9 cellular contexts compared by ENCODE assay signal in the genomic region with DNA sequence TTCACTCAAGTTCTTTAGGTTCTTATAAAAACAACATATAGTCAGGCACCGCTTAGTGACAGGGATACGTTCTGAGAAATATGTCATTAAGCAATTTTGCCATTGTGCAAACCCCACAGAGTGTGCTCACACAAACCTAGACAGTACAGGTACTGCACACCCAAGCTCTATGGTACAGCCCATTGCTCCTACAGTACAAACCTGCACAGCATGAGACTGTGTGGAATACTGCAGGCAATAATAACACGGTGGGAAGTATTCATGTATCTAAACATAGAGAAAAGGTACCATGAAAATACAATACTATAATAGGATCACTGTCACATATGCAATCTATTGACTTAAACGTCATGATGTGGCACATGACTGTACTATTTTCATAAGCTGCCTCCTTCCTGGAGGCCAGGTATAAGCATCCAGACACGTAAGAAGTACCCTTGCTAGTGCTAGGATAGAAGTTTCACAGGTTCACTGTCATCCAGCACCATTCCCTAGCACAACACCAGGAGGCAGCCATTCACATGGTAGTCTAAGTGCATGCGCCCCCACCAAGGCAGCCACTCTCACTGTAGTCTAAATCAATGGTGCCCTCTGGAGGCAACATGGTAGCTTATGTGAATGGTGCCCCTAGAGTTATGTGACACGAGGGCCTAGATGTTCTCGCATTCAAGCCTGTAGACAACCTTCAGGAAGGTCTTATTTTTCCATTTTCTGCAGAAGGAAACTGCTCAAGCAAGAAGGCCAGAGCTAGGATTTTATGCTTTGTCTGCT.
DNase-seq lines count a peak whose midpoint lies in the region; ATAC-seq, FAIRE-seq and TF ChIP-seq lines count a peak whose summit lies in the region.
"Had no signal": no experiment of that assay in that cellular context is flagged by ENCODE, and none has a peak within 500 bp of the region (broad histone marks: within the 10 kb centered on the region; RNA-seq: fewer than 3 reads in every experiment).

No MANE protein-coding gene starts in this region.

- intact Hi-C loops in K562 (cut with micrococcal nuclease): loop anchor here (1.0 to 2.0 kb wide), 6 partner anchors 38 to 292 kb away; a partner anchor contains a TSS

- no peak overlapping the region for H3K4me3 ChIP-seq in K562
- no peak overlapping the region for H3K4me3 ChIP-seq in effector memory CD4-positive, alpha-beta T cell (ENCODE audit: insufficient read depth, low read depth, low read length, poor library complexity, severe bottlenecking)

- POLR2A ChIA-PET in K562 (lab: Yijun Ruan, JAX): interaction anchor here (0.5 to 1.0 kb wide), 8 partner anchors 14 to 1461 kb away, joined by 3 to 4 read pairs (median 3); no protein-coding TSS in a partner anchor

- peak; percentile 94 for ATAC-seq in K562

- CTCF ChIA-PET in K562 (lab: Yijun Ruan, JAX; ENCODE audit: low intra/inter-chr PET ratio): interaction anchor here (0.7 to 4.1 kb wide), 7 partner anchors 57 to 291 kb away, joined by 3 to 77 read pairs (median 7); no protein-coding TSS in a partner anchor

- H3K9me1 ChIP-seq in K562 (ENCODE audit: control insufficient read depth, insufficient read depth, low read length): no peaks in the 10 kb centered on the region

- H3K9me3 ChIP-seq in K562 (replicated peaks; ENCODE audit: control insufficient read depth, insufficient read depth, low read depth, low read length): no peaks in the 10 kb centered on the region
- H3K9me3 ChIP-seq in effector memory CD4-positive, alpha-beta T cell (ENCODE audit: control insufficient read depth, low read length): no peaks in the 10 kb centered on the region

- no peak for TF ChIP-seq EP300 in K562 (IDR thresholded peaks at IDR 0.05; ENCODE audit: low read length)

- in situ Hi-C loops in K562 (cut with MboI): loop anchor here (5.0 kb wide), 1 partner anchor 144 kb away; no protein-coding TSS in a partner anchor

- 34% methylated on average over 8 of the region's 8 CpGs for WGBS in K562 (ENCODE audit: insufficient coverage, low coverage, missing lambda C conversion rate)

- peaks cover 50 to 53% of the 10 kb centered on the region in 2 experiments for H3K4me1 ChIP-seq in K562 (replicated peaks in 1 of 2; ENCODE audit: control insufficient read depth in 2 of 2, insufficient read depth in 2 of 2, low read length in 2 of 2)
- no peaks in the 10 kb centered on the region for H3K4me1 ChIP-seq in effector memory CD4-positive, alpha-beta T cell (ENCODE audit: control insufficient read depth, insufficient read depth, low read length, poor library complexity, severe bottlenecking)

- peak overlapping the region; percentile 63 for H3K27ac ChIP-seq in K562 (ENCODE audit: extremely low read depth, low read depth, low read length)
- no peak overlapping the region for H3K27ac ChIP-seq in effector memory CD4-positive, alpha-beta T cell (ENCODE audit: insufficient read depth, low read length, poor library complexity, severe bottlenecking)

- no peak for TF ChIP-seq POLR2A in K562 (conservative IDR thresholded peaks at IDR 0.05)

- peak; percentile 100 for TF ChIP-seq RAD21 in K562 (CRISPR knock-in tag; conservative IDR thresholded peaks at IDR 0.05 in 1 of 2, IDR thresholded peaks at IDR 0.05 in 1 of 2)

- H3K9ac ChIP-seq in K562 (ENCODE audit: insufficient read depth in 1 of 2, low read depth in 2 of 2, low read length in 2 of 2): peak overlapping the region; percentile 29 to 64; a peak in 3 of 4 replicates

- peak; percentile 97 for FAIRE-seq in K562 (lab: Jason Lieb, UNC)

- peak; percentile 54 for DNase-seq in activated CD8-positive, alpha-beta memory T cell treated with anti-CD3 and anti-CD28 coated beads for 24 hours
- DNase-seq in activated CD8-positive, alpha-beta memory T cell treated with anti-CD3 and anti-CD28 coated beads, Interleukin-2, amount 50 U/mL, for 4 hours: no peak
- peak; percentile 44 for DNase-seq in M059J (ENCODE audit: low read depth)
- peak; percentile 81 to 95 (median 86) for DNase-seq in K562 (ENCODE audit: extremely low read depth in 1 of 4, low spot score in 3 of 4)
- DNase-seq in pons (ENCODE audit: low spot score): peak; percentile 79
- no peak for DNase-seq in DMS153 treated with DMSO at 0.1 percent for 48 hours (lab: John Stamatoyannopoulos, UW; ENCODE audit: unreplicated experiment)
- DNase-seq in cerebellar nuclear complex (lab: John Stamatoyannopoulos, UW): no peak
- DNase-seq in effector memory CD4-positive, alpha-beta T cell: no peak
- DNase-seq: naive B cell had no signal

- peak overlapping the region; percentile 68 for H2AFZ ChIP-seq in K562 (ENCODE audit: low read depth, low read length)

- peaks cover 4% of the 10 kb centered on the region; the same call in 1 of the 3 replicates for H3K36me3 ChIP-seq in K562 (ENCODE audit: control insufficient read depth, insufficient read depth, low read length)
- H3K36me3 ChIP-seq in effector memory CD4-positive, alpha-beta T cell (ENCODE audit: control insufficient read depth, insufficient read depth, low read length): no peaks in the 10 kb centered on the region

- H3K27me3 ChIP-seq in K562 (ENCODE audit: control insufficient read depth in 2 of 2, insufficient read depth in 2 of 2, low read length in 2 of 2): no peaks in the 10 kb centered on the region
- H3K27me3 ChIP-seq in effector memory CD4-positive, alpha-beta T cell (replicated peaks; ENCODE audit: control insufficient read depth, insufficient read depth, low read length, poor library complexity, severe bottlenecking): no peaks in the 10 kb centered on the region

- H4K20me1 ChIP-seq in K562 (replicated peaks; ENCODE audit: control insufficient read depth, insufficient read depth, low read length): no peaks in the 10 kb centered on the region

- BruUV-seq in K562 (replicated peaks; lab: Mats Ljungman, UMichigan): no TSS peak

- peak overlapping the region; percentile 27 for H3K4me2 ChIP-seq in K562 (ENCODE audit: insufficient read depth, low read length)

- TF ChIP-seq CTCF in K562 (IDR thresholded peaks at IDR 0.05 in 2 of 3, conservative IDR thresholded peaks at IDR 0.05 in 1 of 3; ENCODE audit: insufficient read depth in 2 of 3, low read depth in 1 of 3, low read length in 3 of 3): peak; percentile 98 to 99 (median 99)

- H3K79me2 ChIP-seq in K562 (ENCODE audit: control insufficient read depth, insufficient read depth, low read length): peaks cover 90% of the 10 kb centered on the region

TF ChIP-seq in K562, 482 proteins besides CTCF, POLR2A, EP300 and RAD21 (continues in another document):
- TF ChIP-seq STAG1 (CRISPR knock-in tag; IDR thresholded peaks at IDR 0.05; ENCODE audit: borderline replicate concordance) (peak; percentile 86; the same call in 1 of the 2 replicates), NUFIP1 (IDR thresholded peaks at IDR 0.05; ENCODE audit: partially characterized antibody) (no peak), ZFP1 (CRISPR knock-in tag; IDR thresholded peaks at IDR 0.05) (0 out of 2 replicates have a peak, but pooled peaks have one; percentile 20), NR4A1 (CRISPR knock-in tag; IDR thresholded peaks at IDR 0.05) (no peak; the same call in 1 of the 2 replicates), NR4A1 (tag; IDR thresholded peaks at IDR 0.05) (no peak), SOX6 (IDR thresholded peaks at IDR 0.05) (peak; percentile 65), ZNF165 (CRISPR knock-in tag; IDR thresholded peaks at IDR 0.05; ENCODE audit: borderline replicate concordance) (peak; percentile 85), ESRRA (IDR thresholded peaks at IDR 0.05; ENCODE audit: borderline replicate concordance, low read depth) (peak; percentile 15; the same call in 1 of the 2 replicates)
- TF ChIP-seq, protein P1, sequence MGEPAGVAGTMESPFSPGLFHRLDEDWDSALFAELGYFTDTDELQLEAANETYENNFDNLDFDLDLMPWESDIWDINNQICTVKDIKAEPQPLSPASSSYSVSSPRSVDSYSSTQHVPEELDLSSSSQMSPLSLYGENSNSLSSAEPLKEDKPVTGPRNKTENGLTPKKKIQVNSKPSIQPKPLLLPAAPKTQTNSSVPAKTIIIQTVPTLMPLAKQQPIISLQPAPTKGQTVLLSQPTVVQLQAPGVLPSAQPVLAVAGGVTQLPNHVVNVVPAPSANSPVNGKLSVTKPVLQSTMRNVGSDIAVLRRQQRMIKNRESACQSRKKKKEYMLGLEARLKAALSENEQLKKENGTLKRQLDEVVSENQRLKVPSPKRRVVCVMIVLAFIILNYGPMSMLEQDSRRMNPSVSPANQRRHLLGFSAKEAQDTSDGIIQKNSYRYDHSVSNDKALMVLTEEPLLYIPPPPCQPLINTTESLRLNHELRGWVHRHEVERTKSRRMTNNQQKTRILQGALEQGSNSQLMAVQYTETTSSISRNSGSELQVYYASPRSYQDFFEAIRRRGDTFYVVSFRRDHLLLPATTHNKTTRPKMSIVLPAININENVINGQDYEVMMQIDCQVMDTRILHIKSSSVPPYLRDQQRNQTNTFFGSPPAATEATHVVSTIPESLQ (CRISPR knock-in tag; IDR thresholded peaks at IDR 0.05): no peak
- TF ChIP-seq, protein P2, sequence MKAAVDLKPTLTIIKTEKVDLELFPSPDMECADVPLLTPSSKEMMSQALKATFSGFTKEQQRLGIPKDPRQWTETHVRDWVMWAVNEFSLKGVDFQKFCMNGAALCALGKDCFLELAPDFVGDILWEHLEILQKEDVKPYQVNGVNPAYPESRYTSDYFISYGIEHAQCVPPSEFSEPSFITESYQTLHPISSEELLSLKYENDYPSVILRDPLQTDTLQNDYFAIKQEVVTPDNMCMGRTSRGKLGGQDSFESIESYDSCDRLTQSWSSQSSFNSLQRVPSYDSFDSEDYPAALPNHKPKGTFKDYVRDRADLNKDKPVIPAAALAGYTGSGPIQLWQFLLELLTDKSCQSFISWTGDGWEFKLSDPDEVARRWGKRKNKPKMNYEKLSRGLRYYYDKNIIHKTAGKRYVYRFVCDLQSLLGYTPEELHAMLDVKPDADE (conservative IDR thresholded peaks at IDR 0.05; ENCODE audit: control insufficient read depth, low read depth, low read length): no peak

Comparison
In these comparisons a context has a peak if more than half of its experiments do, and no peak if none do; other contexts are left out.
1. DNase-seq: peak in activated CD8-positive, alpha-beta memory T cell treated with anti-CD3 and anti-CD28 coated beads for 24 hours (single experiment), M059J (single experiment), K562 (4 of 4) and pons (single experiment); none in activated CD8-positive, alpha-beta memory T cell treated with anti-CD3 and anti-CD28 coated beads, Interleukin-2, amount 50 U/mL, for 4 hours (single experiment), DMS153 treated with DMSO at 0.1 percent for 48 hours (single experiment), cerebellar nuclear complex (0 of 2) and effector memory CD4-positive, alpha-beta T cell (0 of 3).